ENCODE assay signal across 1 cellular context in the genomic region with DNA sequence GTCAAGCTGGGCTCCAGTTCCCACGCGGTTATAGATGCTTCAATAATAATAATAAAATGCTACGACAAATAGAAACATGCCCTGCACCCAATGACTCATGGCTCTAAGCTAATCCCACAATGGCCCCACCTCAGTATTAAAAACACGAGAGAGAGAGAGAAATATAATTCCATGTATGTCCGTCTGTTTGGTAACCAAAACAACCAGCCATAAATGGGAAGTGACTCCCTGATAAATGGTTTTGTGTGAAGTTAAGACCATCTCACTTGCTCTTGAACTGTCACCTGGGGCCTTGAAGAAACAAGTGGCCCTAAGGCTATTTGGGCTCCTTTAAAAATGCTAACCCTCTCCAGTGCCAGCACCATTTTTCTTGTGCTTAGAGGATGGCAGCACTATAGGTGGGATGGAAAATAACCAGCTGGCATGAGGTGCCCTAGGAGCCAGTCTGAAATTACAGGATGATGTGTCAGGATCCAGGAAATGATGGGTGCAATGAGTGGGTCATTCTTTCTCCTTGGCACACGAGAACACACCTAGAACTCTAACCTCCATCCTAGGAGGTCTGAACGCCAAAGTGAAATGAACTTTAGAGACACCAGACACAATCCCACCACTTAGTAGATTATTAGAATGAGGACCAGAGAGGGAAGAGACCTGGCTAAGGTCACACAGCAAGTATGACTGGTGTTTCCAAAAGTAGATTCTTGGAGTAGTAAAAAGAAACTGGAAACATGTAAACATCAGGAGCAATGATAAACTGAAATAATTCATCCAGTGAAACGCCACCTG.
TF ChIP-seq lines count a peak whose summit lies in the region.

No MANE protein-coding gene starts in this region.

TF ChIP-seq in K562, 482 proteins besides CTCF, POLR2A, EP300 and RAD21:
- TF ChIP-seq RBBP5 (IDR thresholded peaks at IDR 0.05; ENCODE audit: borderline replicate concordance, insufficient read depth, low read length, poor library complexity, severe bottlenecking): no peak
- peak; percentile 52 for TF ChIP-seq RBM25 (IDR thresholded peaks at IDR 0.05; ENCODE audit: low read depth, low read length, severe bottlenecking)
- TF ChIP-seq BCOR (IDR thresholded peaks at IDR 0.05): 0 out of 2 replicates have a peak, but pooled peaks have one; percentile 17
- peak; percentile 60 for TF ChIP-seq ZFP36 (IDR thresholded peaks at IDR 0.05; ENCODE audit: low read depth, low read length, partially characterized antibody)
